Comparison of ENCODE assay signal across 15 cellular contexts in the genomic region with DNA sequence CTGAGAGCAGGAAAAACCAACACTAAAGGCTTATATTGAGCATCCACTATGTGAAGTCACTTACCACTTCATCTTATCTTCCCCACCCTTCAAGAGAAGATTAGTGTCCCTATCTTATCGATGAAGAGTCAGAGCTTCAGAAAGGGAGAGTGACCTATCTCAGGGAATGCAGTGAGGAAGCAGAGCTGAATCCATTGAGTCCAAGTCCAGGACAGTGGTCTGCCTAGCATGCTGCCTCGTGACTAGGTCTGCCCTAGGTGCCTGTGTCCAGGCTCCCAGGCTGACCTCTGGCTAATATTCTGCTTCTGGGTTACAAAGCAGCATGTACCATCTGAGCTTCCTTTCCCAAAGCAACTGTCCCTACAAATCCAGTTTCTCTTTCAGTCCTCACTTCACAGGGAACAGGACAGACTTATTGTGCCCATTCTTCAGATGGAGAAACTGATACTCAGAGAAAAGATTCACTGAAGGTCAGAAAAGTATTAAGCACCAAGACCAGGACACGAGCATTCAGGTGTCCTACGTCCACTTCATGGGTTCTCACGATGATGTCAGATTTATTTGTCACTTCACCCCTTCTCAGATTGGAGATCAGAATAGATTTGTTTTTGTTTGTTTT. TPM values are rescaled to one million over a fixed set of nuclear protein-coding genes. Genes with fewer than 3 reads are reported as not detected.
DNase-seq lines count a peak whose midpoint lies in the region; ATAC-seq, FAIRE-seq and TF ChIP-seq lines count a peak whose summit lies in the region.
"Had no signal": no experiment of that assay in that cellular context is flagged by ENCODE, and none has a peak within 500 bp of the region (broad histone marks: within the 10 kb centered on the region; RNA-seq: fewer than 3 reads in every experiment).

No MANE protein-coding gene starts in this region.

- H3K9me3 ChIP-seq in A673 (ENCODE audit: low read depth, low read length, poor library complexity, severe bottlenecking) (no peaks in the 10 kb centered on the region), mesodermal cell (ENCODE audit: control insufficient read depth, low read length) (no peaks in the 10 kb centered on the region), HAP-1 (no peaks in the 10 kb centered on the region)

- H3K4me3 Mint-ChIP-seq in brain, result peak overlapping the region in 2 of 5 experiments; percentile 24 to 78
- no peak overlapping the region for H3K4me3 Mint-ChIP-seq in immature natural killer cell
- H3K4me3 Mint-ChIP-seq: naive thymus-derived CD4-positive, alpha-beta T cell had no signal

- FAIRE-seq in HTR-8/SVneo (lab: Jason Lieb, UNC) (peak; percentile 93), GM19239 (lab: Jason Lieb, UNC) (no peak)

- H3K27me3 Mint-ChIP-seq in brain (peaks cover 9% of the 10 kb centered on the region), immature natural killer cell (ENCODE audit: low read depth in 3 of 3) (peaks cover 3 to 11% (median 7%) of the 10 kb centered on the region in 3 donors)

- H3K9me3 Mint-ChIP-seq in brain (peaks cover 0 to 5% (median under 1%) of the 10 kb centered on the region in 5 experiments), immature natural killer cell (no peaks in the 10 kb centered on the region)
- H3K9me3 Mint-ChIP-seq: naive thymus-derived CD4-positive, alpha-beta T cell had no signal

- WGBS in mesodermal cell (ENCODE audit: insufficient coverage in 2 of 2), 2 experiments, result 33 to 57% methylated on average over 3 to 5 of the region's 5 CpGs

- intact Hi-C loops in A673 (cut with micrococcal nuclease; ENCODE audit: unreplicated experiment), result no loop called here

- no peaks in the 10 kb centered on the region for H3K36me3 ChIP-seq in A673 (ENCODE audit: insufficient read depth, low read length, poor library complexity, severe bottlenecking)
- no peaks in the 10 kb centered on the region for H3K36me3 ChIP-seq in mesodermal cell (ENCODE audit: control insufficient read depth, insufficient read depth, low read length)
- H3K36me3 ChIP-seq in HAP-1 (replicated peaks), result no peaks in the 10 kb centered on the region

- ATAC-seq in HG03354 (IDR thresholded peaks at IDR 0.05; ENCODE audit: poor library complexity, severe bottlenecking, unreplicated experiment), result no peak
- ATAC-seq: left cardiac atrium; naive thymus-derived CD4-positive, alpha-beta T cell had no signal

- DNase-seq in A673 (ENCODE audit: low spot score) (no peak), HTR-8/SVneo (ENCODE audit: insufficient read length, low spot score) (no peak), GM19239 (ENCODE audit: insufficient read length, low spot score) (no peak), immature natural killer cell (no peak), HAP-1 (ENCODE audit: low spot score in 2 of 2) (no peak)
- DNase-seq: activated CD4-positive, CD25-positive, alpha-beta regulatory T cell; activated naive CD4-positive, alpha-beta T cell treated with anti-CD3 and anti-CD28 coated beads, Interleukin-2, amount 50 U/mL, for 16 hours; central memory CD4-positive, alpha-beta T cell; DMS 273 treated with DMSO at 0.1 percent for 48 hours; left cardiac atrium; naive thymus-derived CD4-positive, alpha-beta T cell; stimulated activated CD4-positive, alpha-beta T cell treated with anti-CD3 and anti-CD28 coated beads, Interleukin-4, amount 100 ng/mL, for 1 hour had no signal

- in situ Hi-C loops in HAP-1 (cut with MboI; ENCODE audit: low sequenced_read_pairs), result no loop called here

- H3K4me1 ChIP-seq in A673 (ENCODE audit: insufficient read depth, low read length, poor library complexity, severe bottlenecking) (peaks cover 48% of the 10 kb centered on the region), mesodermal cell (ENCODE audit: control insufficient read depth, insufficient read depth, low read length, poor library complexity, severe bottlenecking) (peaks cover 70% of the 10 kb centered on the region), HAP-1 (peaks cover 9% of the 10 kb centered on the region)

- H3K36me3 Mint-ChIP-seq in brain (no peaks in the 10 kb centered on the region), immature natural killer cell (no peaks in the 10 kb centered on the region)
- H3K36me3 Mint-ChIP-seq: naive thymus-derived CD4-positive, alpha-beta T cell had no signal

- no peak for TF ChIP-seq CTCF in A673 (conservative IDR thresholded peaks at IDR 0.05; ENCODE audit: low read depth, low read length)
- TF ChIP-seq CTCF in brain (conservative IDR thresholded peaks at IDR 0.05), result no peak

- POLR2A ChIA-PET in A673 (lab: Charles Lee; ENCODE audit: low non-redundant PET), result no interaction called here

- H3K27ac ChIP-seq in A673 (ENCODE audit: low read depth, low read length, poor library complexity, severe bottlenecking) (peak overlapping the region; percentile 64), mesodermal cell (ENCODE audit: low read depth, low read length, severe bottlenecking) (peak overlapping the region; percentile 99)

- H3K27ac Mint-ChIP-seq in brain (peak overlapping the region; percentile 21 to 98 (median 84)), immature natural killer cell (no peak overlapping the region)
- H3K27ac Mint-ChIP-seq: naive thymus-derived CD4-positive, alpha-beta T cell had no signal

- no TSS peak for BruUV-seq in A673 (replicated peaks; lab: Mats Ljungman, UMichigan)

- H3K27me3 ChIP-seq in A673 (replicated peaks; ENCODE audit: insufficient read depth, low read depth, low read length, poor library complexity) (no peaks in the 10 kb centered on the region), HAP-1 (ENCODE audit: low read depth) (no peaks in the 10 kb centered on the region)

- H3K4me1 Mint-ChIP-seq in brain (peaks cover 87% of the 10 kb centered on the region), immature natural killer cell (no peaks in the 10 kb centered on the region)

- no peak overlapping the region for H3K4me3 ChIP-seq in A673 (ENCODE audit: low read depth, low read length, poor library complexity, severe bottlenecking)
- no peak overlapping the region for H3K4me3 ChIP-seq in mesodermal cell (ENCODE audit: extremely low read depth, insufficient read depth, low read length, poor library complexity, severe bottlenecking)
- no peak overlapping the region for H3K4me3 ChIP-seq in HAP-1

- CTCF ChIA-PET in A673 (lab: Charles Lee), result interaction anchor here (0.6 kb wide), 1 partner anchor 277 kb away, joined by 3 read pairs; no protein-coding TSS in a partner anchor

RNA-seq across cellular contexts. Expression of a gene that starts 13.3 kb away (rescaled TPM):
- 23.5 and 23.7 TPM in 2 replicates for total RNA-seq in A673 (2021)
- polyA plus RNA-seq in brain (ENCODE audit: insufficient read depth, low read depth, low replicate concordance) (6.1 TPM), immature natural killer cell (1 to 10 TPM in 1 of 3 donors, under 1 TPM in 2; 0.56 to 3.3 (median 0.97) TPM)
- polyA plus RNA-seq in mesodermal cell (2013, experiment 1 of 2), result 38.7 TPM
- 35.7 TPM for polyA plus RNA-seq in mesodermal cell (2013, experiment 2 of 2)

RNA-seq across cellular contexts. Expression of a gene that starts 40.8 kb away (rescaled TPM):
- 32.9 and 33.8 TPM in 2 replicates for total RNA-seq in A673 (2021)
- polyA plus RNA-seq in brain (ENCODE audit: insufficient read depth, low read depth, low replicate concordance) (21.4 TPM), immature natural killer cell (100 to 1,000 TPM in 1 of 3 donors, 10 to 100 TPM in 2; 15.5 to 101 (median 22.1) TPM)
- polyA plus RNA-seq in mesodermal cell (2013, experiment 1 of 2), result 28.2 TPM
- polyA plus RNA-seq in mesodermal cell (2013, experiment 2 of 2), result 26.6 TPM

Comparison
In these comparisons a context has a peak if more than half of its experiments do, and no peak if none do; other contexts are left out.
1. H3K27ac Mint-ChIP-seq: peak in brain (5 of 5); none in immature natural killer cell (0 of 6).